Comparison of ENCODE assay signal across 1 cellular context in genomic region chr5:175321927-175322532, GRCh38.
A peak's percentile ranks its signal among the peaks of the same experiment; 100 is the strongest.
TF ChIP-seq lines count a peak whose summit lies in the region.

No MANE protein-coding gene starts in this region.

TF ChIP-seq in SK-N-SH, 30 proteins besides CTCF, POLR2A, EP300 and RAD21 (continued from another document):
- TF ChIP-seq REST (IDR thresholded peaks at IDR 0.05; ENCODE audit: low read depth, low read length) = peak; percentile 96
TF ChIP-seq in SK-N-SH: peak in this region for 1.
